8 cellular contexts compared by ENCODE assay signal in the genomic region with DNA sequence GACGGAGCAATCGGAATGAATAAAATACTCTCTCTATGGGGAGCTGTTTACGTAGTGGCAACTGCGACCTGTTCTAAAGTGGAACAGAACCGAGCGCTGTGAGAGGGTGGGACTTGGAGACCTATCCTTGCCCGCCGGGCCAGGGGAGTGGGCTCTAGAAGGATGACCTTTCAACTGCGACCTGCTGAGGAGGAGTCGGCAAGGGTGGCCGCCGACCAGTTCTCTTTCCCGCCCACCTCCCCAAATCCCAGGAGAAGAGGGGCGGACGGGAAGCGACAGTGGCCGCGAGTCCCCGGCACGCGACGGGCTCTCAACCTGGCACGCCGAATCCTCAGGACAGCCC. TPM values are rescaled to one million over a fixed set of nuclear protein-coding genes. Genes with fewer than 3 reads are reported as not detected.
DNase-seq lines count a peak whose midpoint lies in the region; ATAC-seq and TF ChIP-seq lines count a peak whose summit lies in the region.

No MANE protein-coding gene starts in this region.

- TF ChIP-seq CTCF in RWPE1 (conservative IDR thresholded peaks at IDR 0.05; ENCODE audit: low read depth), result no peak
- TF ChIP-seq CTCF in adrenal gland (IDR thresholded peaks at IDR 0.05), result no peak

- intact Hi-C loops in adrenal gland (cut with DNase I), result loop anchor here in 1 of 2 donors (10.0 kb wide), 1 partner anchor 233 kb away; no protein-coding TSS in a partner anchor
- intact Hi-C loops in left ventricle myocardium superior (cut with micrococcal nuclease), result no loop called here

- H3K27me3 ChIP-seq in adrenal gland, result no peaks in the 10 kb centered on the region

- peaks cover 0 to 13% of the 10 kb centered on the region in 2 donors for H3K36me3 ChIP-seq in adrenal gland (replicated peaks in 1 of 2)

- WGBS in adrenal gland, 4 donors, result 0 to 2% (median 1%) methylated on average over 6 to 24 of the region's 24 CpGs

- DNase-seq in activated T-cell treated with anti-CD3 and anti-CD28 coated beads for 1 hour (ENCODE audit: low read depth) (peak; percentile 34), RWPE1 (ENCODE audit: low spot score) (no peak), adrenal gland (peak in 5 of 7 donors; percentile 41 to 68 (median 49)), left ventricle myocardium superior (no peak), skeletal muscle cell (ENCODE audit: low read depth) (no peak)
- DNase-seq in activated T-cell treated with anti-CD3 and anti-CD28 coated beads, Interleukin-2, amount 50 U/mL, for 1 hour, result no peak

- peaks cover 11 to 31% of the 10 kb centered on the region in 2 donors for H3K4me1 ChIP-seq in adrenal gland (replicated peaks in 1 of 2)

- H3K4me3 ChIP-seq in adrenal gland (peak overlapping the region; percentile 65 to 100 (median 84)), skeletal muscle cell (ENCODE audit: low read depth, low read length) (peak overlapping the region; percentile 92)

- TF ChIP-seq POLR2A in adrenal gland (IDR thresholded peaks at IDR 0.05), result no peak

- POLR2A ChIA-PET in RWPE1 (lab: Yijun Ruan, JAX; ENCODE audit: low non-redundant PET), result no interaction called here

- ATAC-seq in HG03139 (IDR thresholded peaks at IDR 0.05; ENCODE audit: unreplicated experiment), result peak; percentile 13
- peak; percentile 70 for ATAC-seq in left ventricle myocardium superior
- no peak for ATAC-seq in GM18519 (IDR thresholded peaks at IDR 0.05; ENCODE audit: low FRiP score, unreplicated experiment)

- H3K9me3 ChIP-seq in adrenal gland (replicated peaks in 1 of 3), result no peaks in the 10 kb centered on the region

- CTCF ChIA-PET in RWPE1 (lab: Yijun Ruan, JAX), result interaction anchor here (0.5 to 0.7 kb wide), 4 partner anchors 77 to 1619 kb away, joined by 3 read pairs; no protein-coding TSS in a partner anchor

- H3K27ac ChIP-seq in RWPE1 (peak overlapping the region; percentile 100), adrenal gland (peak overlapping the region; percentile 56 to 96 (median 93))

RNA-seq across cellular contexts. Expression of a gene that starts 0.6 kb away (rescaled TPM):
- total RNA-seq in adrenal gland (10 to 100 TPM in 4 of 8 donors, 1 to 10 TPM in 4; 5.4 to 23.0 (median 9.7) TPM), left ventricle myocardium superior (7.1 TPM)
- 10 to 100 TPM in 1 of 3 donors, 1 to 10 TPM in 2; 2.0 to 10.1 (median 2.0) TPM for polyA plus RNA-seq in adrenal gland

Comparison
In these comparisons a context has a peak if more than half of its experiments do, and no peak if none do; other contexts are left out.
1. DNase-seq: peak in activated T-cell treated with anti-CD3 and anti-CD28 coated beads for 1 hour (single experiment) and adrenal gland (5 of 7); none in activated T-cell treated with anti-CD3 and anti-CD28 coated beads, Interleukin-2, amount 50 U/mL, for 1 hour (single experiment), RWPE1 (single experiment), left ventricle myocardium superior (single experiment) and skeletal muscle cell (single experiment).